9 cellular contexts compared by ENCODE assay signal in genomic region chr16:71210-71539, GRCh38. TPM values are rescaled to one million over a fixed set of nuclear protein-coding genes. Genes with fewer than 3 reads are reported as not detected.
DNase-seq lines count a peak whose midpoint lies in the region; ATAC-seq and TF ChIP-seq lines count a peak whose summit lies in the region.
"Had no signal": no experiment of that assay in that cellular context is flagged by ENCODE, and none has a peak within 500 bp of the region (broad histone marks: within the 10 kb centered on the region; RNA-seq: fewer than 3 reads in every experiment).

No MANE protein-coding gene starts in this region.

- peak overlapping the region; percentile 89 for H3K27ac ChIP-seq in 22Rv1
- H3K27ac ChIP-seq in PC-9: peak overlapping the region; percentile 35; the same call in 1 of the 2 replicates
- H3K27ac ChIP-seq in esophagus (ENCODE audit: low read depth in 2 of 2, low read length in 1 of 2): peak overlapping the region; percentile 81 to 91
- H3K27ac ChIP-seq in neuronal stem cell (replicated peaks; ENCODE audit: low read length): no peak overlapping the region

- H4K20me1 ChIP-seq in PC-9 (ENCODE audit: insufficient read depth): no peaks in the 10 kb centered on the region; the same call in 1 of the 2 replicates

- peaks cover 22% of the 10 kb centered on the region; the same call in 1 of the 2 replicates for H3F3A ChIP-seq in PC-9 (ENCODE audit: insufficient read depth, low read depth)

- peak overlapping the region; percentile 92 for H3K18ac ChIP-seq in neuronal stem cell (ENCODE audit: low read length)

- H3K36me3 ChIP-seq in PC-9 (ENCODE audit: low read depth): no peaks in the 10 kb centered on the region
- H3K36me3 ChIP-seq in esophagus (ENCODE audit: control insufficient read depth in 2 of 2, insufficient read depth in 2 of 2, low read length in 1 of 2): peaks cover 0 to 10% of the 10 kb centered on the region in 2 donors
- H3K36me3 ChIP-seq in neuronal stem cell (replicated peaks in 1 of 2; ENCODE audit: control insufficient read depth in 2 of 2, insufficient read depth in 2 of 2, low read length in 2 of 2): no peaks in the 10 kb centered on the region

- CTCF ChIA-PET in PC-9 (lab: Charles Lee): interaction anchor here (0.6 to 1.0 kb wide), 2 partner anchors 33 to 282 kb away, joined by 3 to 7 read pairs; no protein-coding TSS in a partner anchor

- peaks cover 3% of the 10 kb centered on the region; the same call in 1 of the 2 replicates for H3K79me2 ChIP-seq in PC-9 (ENCODE audit: low read depth)

- POLR2A ChIA-PET in PC-9 (lab: Charles Lee; ENCODE audit: unreplicated experiment): interaction anchor here (0.9 kb wide), 1 partner anchor 18 kb away, joined by 6 read pairs; the partner anchor contains the start of genes POLR3K and SNRNP25

- peak overlapping the region; percentile 41 for H3K14ac ChIP-seq in neuronal stem cell (ENCODE audit: low read length)

- no peak overlapping the region for H2BK12ac ChIP-seq in neuronal stem cell (ENCODE audit: low read length)

- H2AK5ac ChIP-seq in neuronal stem cell (ENCODE audit: low read depth, low read length): peak overlapping the region; percentile 98

- H3K4ac ChIP-seq in neuronal stem cell (ENCODE audit: low read length): no peak overlapping the region

- H3K4me3 ChIP-seq in PC-9 (peak overlapping the region; percentile 78), esophagus (ENCODE audit: low read depth in 1 of 2, low read length in 2 of 2) (peak overlapping the region; percentile 71 to 78), neuronal stem cell (ENCODE audit: low read length in 2 of 2) (peak overlapping the region; percentile 70 to 81)

- H3K27me3 ChIP-seq in PC-9 (ENCODE audit: insufficient read depth, low read depth) (no peaks in the 10 kb centered on the region), esophagus (ENCODE audit: control insufficient read depth in 1 of 2, insufficient read depth in 2 of 2, low read length in 2 of 2) (no peaks in the 10 kb centered on the region), neuronal stem cell (ENCODE audit: control insufficient read depth in 3 of 3, insufficient read depth in 3 of 3, low read depth in 1 of 3, low read length in 3 of 3) (peaks cover 0 to 3% (median 0%) of the 10 kb centered on the region in 3 experiments)

- BruUV-seq in PC-9 (replicated peaks; lab: Mats Ljungman, UMichigan): no TSS peak

- H3K4me1 ChIP-seq in PC-9 (replicated peaks; ENCODE audit: insufficient read depth): peaks cover 33% of the 10 kb centered on the region
- peaks cover 13 to 44% of the 10 kb centered on the region in 2 donors for H3K4me1 ChIP-seq in esophagus (ENCODE audit: control insufficient read depth in 2 of 2, insufficient read depth in 2 of 2, low read length in 1 of 2)
- H3K4me1 ChIP-seq in neuronal stem cell (ENCODE audit: control insufficient read depth in 2 of 2, insufficient read depth in 1 of 2, low read depth in 1 of 2, low read length in 2 of 2): peaks cover 58 to 61% of the 10 kb centered on the region in 2 donors

- no peak overlapping the region for H4K8ac ChIP-seq in neuronal stem cell (ENCODE audit: low read depth, low read length)

- TF ChIP-seq CTCF in 22Rv1 (IDR thresholded peaks at IDR 0.05): no peak
- TF ChIP-seq CTCF in PC-9 (conservative IDR thresholded peaks at IDR 0.05): 0 out of 2 replicates have a peak, but pooled peaks have one; percentile 6

- H3K79me1 ChIP-seq in neuronal stem cell (ENCODE audit: low read depth, low read length): peaks cover 3% of the 10 kb centered on the region

- H3K23ac ChIP-seq in neuronal stem cell (ENCODE audit: low read depth, low read length, poor library complexity): no peak overlapping the region

- no peak overlapping the region for H4K91ac ChIP-seq in neuronal stem cell (ENCODE audit: low read depth, low read length, poor library complexity)

- DNase-seq in PC-9: no peak
- DNase-seq in neuronal stem cell (ENCODE audit: low spot score): no peak
- no peak for DNase-seq in NCI-H510A (lab: John Stamatoyannopoulos, UW)
- DNase-seq in OCI-M1 (lab: John Stamatoyannopoulos, UW): no peak
- DNase-seq in dedifferentiated amniotic fluid mesenchymal stem cell (ENCODE audit: extremely low spot score): no peak
- DNase-seq: CD4-positive, alpha-beta T cell had no signal

- H3K4me2 ChIP-seq in PC-9: peak overlapping the region; percentile 92
- peak overlapping the region; percentile 92 for H3K4me2 ChIP-seq in neuronal stem cell (ENCODE audit: insufficient read depth, low read length, poor library complexity, severe bottlenecking)

- H3K9me3 ChIP-seq in PC-9 (ENCODE audit: insufficient read depth, low read depth): no peaks in the 10 kb centered on the region
- H3K9me3 ChIP-seq in esophagus (ENCODE audit: control insufficient read depth in 2 of 2, insufficient read depth in 1 of 2, low read depth in 1 of 2, low read length in 1 of 2): no peaks in the 10 kb centered on the region
- no peaks in the 10 kb centered on the region for H3K9me3 ChIP-seq in neuronal stem cell (replicated peaks in 1 of 2; ENCODE audit: control insufficient read depth in 2 of 2, insufficient read depth in 1 of 2, low read depth in 1 of 2, low read length in 2 of 2)

- WGBS in esophagus, 2 donors: 30 to 41% methylated on average over 5 of the region's 5 CpGs
- WGBS in neuronal stem cell (ENCODE audit: extremely low coverage in 2 of 2, insufficient read length in 2 of 2, insufficient replicate concordance in 1 of 2), 2 donors: no CpG with 5 or more reads among the region's 5 CpGs

- intact Hi-C loops in PC-9 (cut with micrococcal nuclease; ENCODE audit: unreplicated experiment): no loop called here

- peak overlapping the region; percentile 79 for H2BK5ac ChIP-seq in neuronal stem cell (ENCODE audit: low read length)

- ATAC-seq in GM18907 (IDR thresholded peaks at IDR 0.05; ENCODE audit: unreplicated experiment): no peak

- peak overlapping the region; percentile 16 for H2BK120ac ChIP-seq in neuronal stem cell (ENCODE audit: low read depth, low read length)

- H2AFZ ChIP-seq in PC-9: peak overlapping the region; percentile 70; the same call in 1 of the 2 replicates
- H2AFZ ChIP-seq in neuronal stem cell (ENCODE audit: low read length): peak overlapping the region; percentile 86

- H3K9ac ChIP-seq in neuronal stem cell (ENCODE audit: low read depth, low read length, poor library complexity): no peak overlapping the region

- H3K9me2 ChIP-seq in PC-9 (ENCODE audit: insufficient read depth): no peaks in the 10 kb centered on the region

- H2BK15ac ChIP-seq in neuronal stem cell (ENCODE audit: low read length): peak overlapping the region; percentile 70

RNA-seq across cellular contexts. Expression of gene RHBDF1, which starts 1.3 kb away (rescaled TPM):
- total RNA-seq in PC-9 (2021): 51.4 and 62.9 TPM in 2 replicates
- polyA plus RNA-seq in esophagus: 10 to 100 TPM; 36.6 to 56.0 TPM
- polyA plus RNA-seq in neuronal stem cell (2013, experiment 1 of 2): 30.6 TPM
- 27.2 TPM for polyA plus RNA-seq in neuronal stem cell (2013, experiment 2 of 2)

RNA-seq across cellular contexts. Expression of gene MPG, which starts 6.8 kb away (rescaled TPM):
- total RNA-seq in PC-9 (2021): 86.2 and 138 TPM in 2 replicates
- 10 to 100 TPM; 42.3 to 45.3 TPM for polyA plus RNA-seq in esophagus
- 53.1 TPM for polyA plus RNA-seq in neuronal stem cell (2013, experiment 1 of 2)
- 52.7 TPM for polyA plus RNA-seq in neuronal stem cell (2013, experiment 2 of 2)

RNA-seq across cellular contexts. Expression of gene SNRNP25, which starts 17.5 kb away (rescaled TPM):
- 60.8 and 61.4 TPM in 2 replicates for total RNA-seq in PC-9 (2021)
- 10 to 100 TPM; 18.1 to 25.6 TPM for polyA plus RNA-seq in esophagus
- 41.3 TPM for polyA plus RNA-seq in neuronal stem cell (2013, experiment 1 of 2)
- 39.6 TPM for polyA plus RNA-seq in neuronal stem cell (2013, experiment 2 of 2)

RNA-seq across cellular contexts. Expression of gene POLR3K, which starts 17.8 kb away (rescaled TPM):
- total RNA-seq in PC-9 (2021): 33.5 and 38.4 TPM in 2 replicates
- polyA plus RNA-seq in esophagus: 10 to 100 TPM in 1 of 2 donors, 1 to 10 TPM in 1; 4.3 to 11.4 TPM
- polyA plus RNA-seq in neuronal stem cell (2013, experiment 1 of 2): 26.4 TPM
- polyA plus RNA-seq in neuronal stem cell (2013, experiment 2 of 2): 26.4 TPM
